18 cellular contexts compared by ENCODE assay signal in the genomic region with DNA sequence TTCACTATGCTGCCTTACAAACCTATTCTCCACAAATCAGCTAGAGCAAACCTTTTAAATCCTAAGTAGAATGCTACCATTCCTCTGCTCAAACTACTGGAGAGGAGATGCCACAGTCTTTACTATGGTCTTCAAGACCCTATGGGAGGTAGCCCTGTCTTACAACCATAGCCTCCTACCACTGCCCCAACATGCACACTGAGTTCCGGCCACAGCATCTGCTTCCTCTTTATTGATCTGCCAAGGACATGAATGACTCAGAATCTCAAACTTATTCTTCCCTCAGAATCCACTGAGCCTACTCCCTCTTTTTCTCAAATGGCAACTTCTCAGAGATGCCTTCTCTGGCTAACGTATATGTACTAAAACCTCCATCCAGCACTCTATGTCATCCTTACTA. TPM values are rescaled to one million over a fixed set of nuclear protein-coding genes. Genes with fewer than 3 reads are reported as not detected.
"Had no signal": no experiment of that assay in that cellular context is flagged by ENCODE, and none has a peak within 500 bp of the region (broad histone marks: within the 10 kb centered on the region; RNA-seq: fewer than 3 reads in every experiment).

No MANE protein-coding gene starts in this region.

- ATAC-seq: activated CD4-positive, CD25-positive, alpha-beta regulatory T cell treated with anti-CD3 and anti-CD28 coated beads, Interleukin-2, amount 50 U/mL, for 24 hours; activated T-cell treated with anti-CD3 and anti-CD28 coated beads, Interleukin-2, amount 50 U/mL, for 4 hours; heart left ventricle; left ventricle myocardium superior; stimulated activated memory B cell treated with anti-CD40 and anti-IgM and Interleukin-4, amounts not matched to agents 10 μg/mL and 1 μg/mL and 100 μg/mL, for 72 hours had no signal

- H3K4me3 ChIP-seq: dorsolateral prefrontal cortex, heart left ventricle, spleen, testis, upper lobe of left lung had no signal

- DNase-seq: activated CD4-positive, alpha-beta T cell treated with anti-CD3 and anti-CD28 coated beads, Interleukin-2, amount 50 U/mL, for 1 hour; activated CD8-positive, alpha-beta memory T cell treated with anti-CD3 and anti-CD28 coated beads, Interleukin-2, amount 50 U/mL, for 4 hours; activated naive CD4-positive, alpha-beta T cell treated with anti-CD3 and anti-CD28 coated beads for 36 hours; activated T-cell treated with anti-CD3 and anti-CD28 coated beads, Interleukin-2, amount 50 U/mL, for 4 hours; central memory CD4-positive, alpha-beta T cell; dorsolateral prefrontal cortex; endodermal cell; heart left ventricle; left ventricle myocardium superior; nephron progenitor cell; nucleus accumbens; spleen; stimulated activated CD4-positive, alpha-beta T cell treated with anti-CD3 and anti-CD28 coated beads, Interleukin-4, amount 100 ng/mL, for 4 hours; testis; upper lobe of left lung had no signal

RNA-seq across cellular contexts. Expression of gene ANKEF1, which starts 12.2 kb away (rescaled TPM):
- total RNA-seq: myocyte had no signal
